In genomic region chr9:129567842-129568559, GRCh38 we compare ENCODE assay signal across 8 cellular contexts. TPM values are rescaled to one million over a fixed set of nuclear protein-coding genes. Genes with fewer than 3 reads are reported as not detected.
DNase-seq lines count a peak whose midpoint lies in the region; ATAC-seq and TF ChIP-seq lines count a peak whose summit lies in the region.

No MANE protein-coding gene starts in this region.

- H4K20me1 ChIP-seq in mammary epithelial cell (ENCODE audit: insufficient read depth, low read length) = no peaks in the 10 kb centered on the region

- dilution Hi-C loops in mammary epithelial cell (cut with HindIII; ENCODE audit: low sequenced_read_pairs) = no loop called here

- no TSS peak for BruUV-seq in mammary epithelial cell (replicated peaks; lab: Mats Ljungman, UMichigan)

- H3K36me3 ChIP-seq in CD8-positive, alpha-beta T cell (ENCODE audit: insufficient read depth, low read length) = no peaks in the 10 kb centered on the region
- H3K36me3 ChIP-seq in mammary epithelial cell (ENCODE audit: insufficient read depth, low read length) = no peaks in the 10 kb centered on the region

- no peaks in the 10 kb centered on the region for H3K9me3 Mint-ChIP-seq in CD8-positive, alpha-beta T cell

- no peak overlapping the region for H3K27ac ChIP-seq in CD8-positive, alpha-beta T cell (ENCODE audit: low read depth, low read length)
- no peak overlapping the region for H3K27ac ChIP-seq in mammary epithelial cell (ENCODE audit: insufficient read depth, low read depth, low read length)
- H3K27ac ChIP-seq in layer of hippocampus (ENCODE audit: low read depth, low read length) = peak overlapping the region; percentile 83

- peak overlapping the region; percentile 76 for H3K4me2 ChIP-seq in mammary epithelial cell (ENCODE audit: insufficient read depth, low read depth, low read length)

- in situ Hi-C loops in mammary epithelial cell (cut with MboI; ENCODE audit: low sequenced_read_pairs in 2 of 2) = no loop called here

- ATAC-seq in CD8-positive, alpha-beta T cell = no peak
- ATAC-seq in HG02840 (IDR thresholded peaks at IDR 0.05; ENCODE audit: low FRiP score, unreplicated experiment) (no peak), HG03159 (IDR thresholded peaks at IDR 0.05; ENCODE audit: unreplicated experiment) (no peak), HG03025 (IDR thresholded peaks at IDR 0.05; ENCODE audit: low FRiP score, unreplicated experiment) (no peak)

- no peak for DNase-seq in CD8-positive, alpha-beta T cell
- DNase-seq in M059J (ENCODE audit: low read depth) (peak; percentile 92), mammary epithelial cell (no peak), stromal cell of bone marrow (ENCODE audit: low read depth) (peak; percentile 52)

- no peaks in the 10 kb centered on the region for H3K36me3 Mint-ChIP-seq in CD8-positive, alpha-beta T cell

- peak overlapping the region; percentile 6 for H3K4me3 ChIP-seq in CD8-positive, alpha-beta T cell (ENCODE audit: low read depth, low read length)
- peak overlapping the region; percentile 15 to 42 (median 39) for H3K4me3 ChIP-seq in mammary epithelial cell (replicated peaks in 1 of 3; ENCODE audit: insufficient read depth in 1 of 3, low read depth in 2 of 3, low read length in 3 of 3)

- H3K79me2 ChIP-seq in mammary epithelial cell (ENCODE audit: insufficient read depth, low read length) = no peaks in the 10 kb centered on the region

- peaks cover 23% of the 10 kb centered on the region for H3K27me3 Mint-ChIP-seq in CD8-positive, alpha-beta T cell (ENCODE audit: low read depth)

- H3K27ac Mint-ChIP-seq in CD8-positive, alpha-beta T cell = no peak overlapping the region

- intact Hi-C loops in CD8-positive, alpha-beta T cell (cut with DNase I, micrococcal nuclease) = no loop called here
- intact Hi-C loops in mammary epithelial cell (cut with micrococcal nuclease) = no loop called here

- H3K9me3 ChIP-seq in CD8-positive, alpha-beta T cell (ENCODE audit: low read length) = no peaks in the 10 kb centered on the region
- H3K9me3 ChIP-seq in mammary epithelial cell (replicated peaks; ENCODE audit: insufficient read depth, low read length) = no peaks in the 10 kb centered on the region

- WGBS in mammary epithelial cell (ENCODE audit: low coverage, missing lambda C conversion rate) = 9% methylated on average over 15 of the region's 27 CpGs

- H3K27me3 ChIP-seq in CD8-positive, alpha-beta T cell (ENCODE audit: insufficient read depth, low read length) = peaks cover 7% of the 10 kb centered on the region
- H3K27me3 ChIP-seq in mammary epithelial cell (ENCODE audit: insufficient read depth, low read length) = no peaks in the 10 kb centered on the region
- no peaks in the 10 kb centered on the region for H3K27me3 ChIP-seq in layer of hippocampus (ENCODE audit: control insufficient read depth, insufficient read depth, low read length)

- POLR2A ChIA-PET in CD8-positive, alpha-beta T cell (lab: Charles Lee) = no interaction called here

- CTCF ChIA-PET in CD8-positive, alpha-beta T cell (lab: Charles Lee) = interaction anchor here (1.5 kb wide), 1 partner anchor 395 kb away, joined by 4 read pairs; no protein-coding TSS in a partner anchor
- CTCF ChIA-PET in mammary epithelial cell (lab: Charles Lee; ENCODE audit: low non-redundant PET) = no interaction called here

- H2AFZ ChIP-seq in mammary epithelial cell (ENCODE audit: low read depth, low read length) = peak overlapping the region; percentile 76

- H3K4me3 Mint-ChIP-seq in CD8-positive, alpha-beta T cell = peak overlapping the region; percentile 72

- peaks cover 12% of the 10 kb centered on the region for H3K4me1 Mint-ChIP-seq in CD8-positive, alpha-beta T cell (ENCODE audit: low read depth)

- no peak overlapping the region for H3K9ac ChIP-seq in mammary epithelial cell (ENCODE audit: insufficient read depth, low read length)

- no peak for TF ChIP-seq CTCF in CD8-positive, alpha-beta T cell (IDR thresholded peaks at IDR 0.05)
- no peak for TF ChIP-seq CTCF in mammary epithelial cell (conservative IDR thresholded peaks at IDR 0.05 in 1 of 2, IDR thresholded peaks at IDR 0.05 in 1 of 2; ENCODE audit: extremely low read depth in 1 of 2, insufficient read depth in 1 of 2, low read depth in 1 of 2, low read length in 2 of 2)

- peaks cover 15% of the 10 kb centered on the region for H3K4me1 ChIP-seq in CD8-positive, alpha-beta T cell (ENCODE audit: insufficient read depth, low read length)
- H3K4me1 ChIP-seq in mammary epithelial cell (ENCODE audit: insufficient read depth, low read length) = peaks cover 30% of the 10 kb centered on the region

RNA-seq across cellular contexts. Expression of gene C9orf50, which starts 52.9 kb away (rescaled TPM):
- total RNA-seq in CD8-positive, alpha-beta T cell = under 1 TPM in 1 of 2 experiments, not detected in 1; 0.19 TPM
- total RNA-seq in M059J (2014; rRNA removed; shearing (Covaris generic)) = 0.10 TPM in 1 of 2 replicates, not detected in the other
- total RNA-seq in mammary epithelial cell = not detected
- polyA plus RNA-seq in mammary epithelial cell = not detected
- not detected for polyA minus RNA-seq in mammary epithelial cell

RNA-seq across cellular contexts. Expression of gene NTMT1, which starts 58.0 kb away (rescaled TPM):
- total RNA-seq in CD8-positive, alpha-beta T cell = 10 to 100 TPM; 48.1 to 51.1 TPM
- 77.0 and 79.5 TPM in 2 replicates for total RNA-seq in M059J (2014; rRNA removed; shearing (Covaris generic))
- 10 to 100 TPM; 15.0 to 44.6 TPM for total RNA-seq in mammary epithelial cell
- polyA plus RNA-seq in mammary epithelial cell = 59.9 TPM
- 49.3 TPM for polyA minus RNA-seq in mammary epithelial cell

Comparison
In these comparisons a context has a peak if more than half of its experiments do, and no peak if none do; other contexts are left out.
1. DNase-seq: peak in M059J (single experiment) and stromal cell of bone marrow (single experiment); none in CD8-positive, alpha-beta T cell (0 of 7) and mammary epithelial cell (single experiment).